Comparison of ENCODE assay signal across 8 cellular contexts in genomic region chrX:13747836-13748235, GRCh38. TPM values are rescaled to one million over a fixed set of nuclear protein-coding genes. Genes with fewer than 3 reads are reported as not detected.
A peak's percentile ranks its signal among the peaks of the same experiment; 100 is the strongest.
DNase-seq lines count a peak whose midpoint lies in the region; ATAC-seq and TF ChIP-seq lines count a peak whose summit lies in the region.

No MANE protein-coding gene starts in this region.

- H3K27ac Mint-ChIP-seq in T-helper 17 cell = peak overlapping the region; percentile 69
- no peak overlapping the region for H3K27ac Mint-ChIP-seq in progenitor cell of endocrine pancreas
- no peak overlapping the region for H3K27ac Mint-ChIP-seq in stimulated activated naive B cell treated with anti-CD40 and anti-IgM and Interleukin-4, amounts not matched to agents 10 μg/mL and 1 μg/mL and 100 μg/mL, for 72 hours

- no peak overlapping the region for H3K4me2 ChIP-seq in fibroblast of lung (ENCODE audit: extremely low read depth, insufficient read depth, low read length)

- H3K79me2 ChIP-seq in fibroblast of lung (ENCODE audit: control insufficient read depth, insufficient read depth, low read length) = no peaks in the 10 kb centered on the region

- H3K27ac ChIP-seq in fibroblast of lung (ENCODE audit: insufficient read depth, low read length) = no peak overlapping the region

- no peaks in the 10 kb centered on the region for H3K27me3 ChIP-seq in H7 (ENCODE audit: control insufficient read depth, insufficient read depth, low read length)
- no peaks in the 10 kb centered on the region for H3K27me3 ChIP-seq in fibroblast of lung (ENCODE audit: control insufficient read depth, insufficient read depth, low read length)

- peaks cover 7% of the 10 kb centered on the region for H3K9me3 Mint-ChIP-seq in progenitor cell of endocrine pancreas (ENCODE audit: low read depth)
- H3K9me3 Mint-ChIP-seq in stimulated activated naive B cell treated with anti-CD40 and anti-IgM and Interleukin-4, amounts not matched to agents 10 μg/mL and 1 μg/mL and 100 μg/mL, for 72 hours = no peaks in the 10 kb centered on the region

- peaks cover 2% of the 10 kb centered on the region for H3K4me1 ChIP-seq in fibroblast of lung (ENCODE audit: control insufficient read depth, extremely low read depth, insufficient read depth, low read length)

- H3K4me1 Mint-ChIP-seq in T-helper 17 cell (peaks cover 8% of the 10 kb centered on the region), progenitor cell of endocrine pancreas (ENCODE audit: low read depth) (peaks cover 1% of the 10 kb centered on the region)
- H3K4me1 Mint-ChIP-seq in stimulated activated naive B cell treated with anti-CD40 and anti-IgM and Interleukin-4, amounts not matched to agents 10 μg/mL and 1 μg/mL and 100 μg/mL, for 72 hours = peaks cover 23 to 29% of the 10 kb centered on the region in 2 donors

- DNase-seq in COR-L47 (lab: John Stamatoyannopoulos, UW) (peak; percentile 2), H7 (peak; percentile 44), T-helper 17 cell (peak in 1 of 3 donors; percentile 14), fibroblast of lung (ENCODE audit: low read depth in 2 of 2) (peak; percentile 58 to 81), progenitor cell of endocrine pancreas (ENCODE audit: low spot score, unreplicated experiment) (no peak), superior temporal gyrus (ENCODE audit: extremely low spot score) (no peak)
- no peak for DNase-seq in stimulated activated naive B cell treated with anti-CD40 and anti-IgM and Interleukin-4, amounts not matched to agents 10 μg/mL and 1 μg/mL and 100 μg/mL, for 72 hours

- peak; percentile 59 for ATAC-seq in T-helper 17 cell
- ATAC-seq in stimulated activated naive B cell treated with anti-CD40 and anti-IgM and Interleukin-4, amounts not matched to agents 10 μg/mL and 1 μg/mL and 100 μg/mL, for 72 hours (replicated peaks) = no peak
- no peak for ATAC-seq in GM18861 (IDR thresholded peaks at IDR 0.05; ENCODE audit: unreplicated experiment)

- H3K4me3 ChIP-seq in H7 (ENCODE audit: insufficient read depth, low read depth, low read length) = no peak overlapping the region
- no peak overlapping the region for H3K4me3 ChIP-seq in fibroblast of lung (replicated peaks in 1 of 4; ENCODE audit: control extremely low read depth in 1 of 4, insufficient read depth in 1 of 4, low read depth in 3 of 4, low read length in 4 of 4)

- H3K9me3 ChIP-seq in T-helper 17 cell (ENCODE audit: control insufficient read depth, low read length, poor library complexity, severe bottlenecking) (no peaks in the 10 kb centered on the region), fibroblast of lung (ENCODE audit: control insufficient read depth, insufficient read depth, low read depth, low read length) (no peaks in the 10 kb centered on the region)

- H3K36me3 ChIP-seq in H7 (replicated peaks; ENCODE audit: control insufficient read depth, insufficient read depth, low read length) (peaks cover 7% of the 10 kb centered on the region), fibroblast of lung (ENCODE audit: control insufficient read depth, insufficient read depth, low read length) (peaks cover 2% of the 10 kb centered on the region)

- TF ChIP-seq CTCF in fibroblast of lung (conservative IDR thresholded peaks at IDR 0.05 in 1 of 2, IDR thresholded peaks at IDR 0.05 in 1 of 2; ENCODE audit: low read depth in 1 of 2, low read length in 2 of 2) (peak; percentile 51 to 59), progenitor cell of endocrine pancreas (IDR thresholded peaks at IDR 0.05; ENCODE audit: unreplicated experiment) (peak; percentile 39)

- no peak overlapping the region for H3K9ac ChIP-seq in fibroblast of lung (ENCODE audit: insufficient read depth, low read length)

- H4K20me1 ChIP-seq in fibroblast of lung (ENCODE audit: control insufficient read depth, extremely low read depth, insufficient read depth, low read length) = no peaks in the 10 kb centered on the region

- H3K36me3 Mint-ChIP-seq in T-helper 17 cell (ENCODE audit: low read depth) (peaks cover 2% of the 10 kb centered on the region), progenitor cell of endocrine pancreas (ENCODE audit: insufficient read depth) (peaks cover 17% of the 10 kb centered on the region)
- peaks cover 7 to 57% of the 10 kb centered on the region in 2 donors for H3K36me3 Mint-ChIP-seq in stimulated activated naive B cell treated with anti-CD40 and anti-IgM and Interleukin-4, amounts not matched to agents 10 μg/mL and 1 μg/mL and 100 μg/mL, for 72 hours

- H3K4me3 Mint-ChIP-seq in T-helper 17 cell (no peak overlapping the region), progenitor cell of endocrine pancreas (ENCODE audit: low read depth) (no peak overlapping the region)
- H3K4me3 Mint-ChIP-seq in stimulated activated naive B cell treated with anti-CD40 and anti-IgM and Interleukin-4, amounts not matched to agents 10 μg/mL and 1 μg/mL and 100 μg/mL, for 72 hours = no peak overlapping the region

- H2AFZ ChIP-seq in fibroblast of lung (ENCODE audit: low read length) = peak overlapping the region; percentile 26

- H3K27me3 Mint-ChIP-seq in T-helper 17 cell (no peaks in the 10 kb centered on the region), progenitor cell of endocrine pancreas (no peaks in the 10 kb centered on the region)
- H3K27me3 Mint-ChIP-seq in stimulated activated naive B cell treated with anti-CD40 and anti-IgM and Interleukin-4, amounts not matched to agents 10 μg/mL and 1 μg/mL and 100 μg/mL, for 72 hours = no peaks in the 10 kb centered on the region

RNA-seq across cellular contexts. Expression of gene OFD1, which starts 13.3 kb away (rescaled TPM):
- total RNA-seq in H7 (2014; rRNA removed; shearing (Covaris generic)) = 13.9 and 22.9 TPM in 2 replicates
- total RNA-seq in T-helper 17 cell = 10 to 100 TPM; 54.7 to 72.1 TPM
- total RNA-seq in fibroblast of lung = 11.3 and 15.5 TPM in 2 replicates
- 7.6 and 8.2 TPM in 2 replicates for polyA plus RNA-seq in fibroblast of lung
- polyA plus RNA-seq in fibroblast of lung (2012) = 8.4 and 8.7 TPM in 2 replicates
- polyA minus RNA-seq in fibroblast of lung (ENCODE audit: low replicate concordance) = 4.1 and 4.5 TPM in 2 replicates
- total RNA-seq in progenitor cell of endocrine pancreas = 58.5 and 65.4 TPM in 2 replicates

RNA-seq across cellular contexts. Expression of gene TRAPPC2, which starts 13.4 kb away (rescaled TPM):
- total RNA-seq in H7 (2014; rRNA removed; shearing (Covaris generic)) = 22.2 and 23.0 TPM in 2 replicates
- 10 to 100 TPM; 31.9 to 35.8 TPM for total RNA-seq in T-helper 17 cell
- total RNA-seq in fibroblast of lung = 13.9 and 22.0 TPM in 2 replicates
- 16.0 TPM in 2 replicates for polyA plus RNA-seq in fibroblast of lung
- polyA plus RNA-seq in fibroblast of lung (2012) = 7.8 and 9.8 TPM in 2 replicates
- polyA minus RNA-seq in fibroblast of lung (ENCODE audit: low replicate concordance) = 2.8 and 11.0 TPM in 2 replicates
- total RNA-seq in progenitor cell of endocrine pancreas = 22.6 and 23.4 TPM in 2 replicates

RNA-seq across cellular contexts. Expression of gene RAB9A, which starts 58.9 kb away (rescaled TPM):
- total RNA-seq in H7 (2014; rRNA removed; shearing (Covaris generic)) = 74.6 and 82.6 TPM in 2 replicates
- total RNA-seq in T-helper 17 cell (10 to 100 TPM; 21.8 to 34.0 TPM), fibroblast of lung (30.3 and 40.3 TPM in 2 replicates), progenitor cell of endocrine pancreas (17.6 and 20.5 TPM in 2 replicates)
- 43.1 and 44.2 TPM in 2 replicates for polyA plus RNA-seq in fibroblast of lung
- 25.8 and 29.2 TPM in 2 replicates for polyA plus RNA-seq in fibroblast of lung (2012)
- polyA minus RNA-seq in fibroblast of lung (ENCODE audit: low replicate concordance) = 1.2 and 1.9 TPM in 2 replicates

Comparison
In these comparisons a context has a peak if more than half of its experiments do, and no peak if none do; other contexts are left out.
1. DNase-seq: peak in COR-L47 (single experiment), H7 (single experiment) and fibroblast of lung (2 of 2); none in progenitor cell of endocrine pancreas (single experiment), stimulated activated naive B cell treated with anti-CD40 and anti-IgM and Interleukin-4, amounts not matched to agents 10 μg/mL and 1 μg/mL and 100 μg/mL, for 72 hours (single experiment) and superior temporal gyrus (single experiment).